In genomic region chr15:90877315-90877714, GRCh38 we compare ENCODE assay signal across 17 cellular contexts.
"Had no signal": no experiment of that assay in that cellular context is flagged by ENCODE, and none has a peak within 500 bp of the region (broad histone marks: within the 10 kb centered on the region; RNA-seq: fewer than 3 reads in every experiment).

No MANE protein-coding gene starts in this region.

- H3K27me3 Mint-ChIP-seq: naive thymus-derived CD8-positive, alpha-beta T cell; progenitor cell of endocrine pancreas; stimulated activated memory B cell treated with anti-CD40 and anti-IgM and Interleukin-4, amounts not matched to agents 10 μg/mL and 1 μg/mL and 100 μg/mL, for 72 hours had no signal

- H3K27ac ChIP-seq: breast epithelium, suprapubic skin, upper lobe of right lung had no signal

- H3K4me3 ChIP-seq: breast epithelium, suprapubic skin, upper lobe of right lung had no signal

- H3K4me3 Mint-ChIP-seq: naive thymus-derived CD8-positive, alpha-beta T cell; stimulated activated memory B cell treated with anti-CD40 and anti-IgM and Interleukin-4, amounts not matched to agents 10 μg/mL and 1 μg/mL and 100 μg/mL, for 72 hours had no signal

- DNase-seq: activated CD4-positive, alpha-beta T cell treated with anti-CD3 and anti-CD28 coated beads, Interleukin-2, amount 50 U/mL, for 48 hours; activated CD4-positive, CD25-positive, alpha-beta regulatory T cell; amygdala; effector CD4-positive, alpha-beta T cell; foreskin melanocyte; head of caudate nucleus; mammary epithelial cell; naive thymus-derived CD8-positive, alpha-beta T cell; occipital lobe; SK-N-SH; small intestine; upper lobe of right lung had no signal

- ATAC-seq: naive thymus-derived CD8-positive, alpha-beta T cell; right cardiac atrium; stimulated activated memory B cell treated with anti-CD40 and anti-IgM and Interleukin-4, amounts not matched to agents 10 μg/mL and 1 μg/mL and 100 μg/mL, for 72 hours; upper lobe of right lung had no signal

- H3K27ac Mint-ChIP-seq: progenitor cell of endocrine pancreas; stimulated activated memory B cell treated with anti-CD40 and anti-IgM and Interleukin-4, amounts not matched to agents 10 μg/mL and 1 μg/mL and 100 μg/mL, for 72 hours had no signal

- H3K27me3 ChIP-seq: breast epithelium, suprapubic skin, upper lobe of right lung had no signal

- H3K9me3 Mint-ChIP-seq: naive thymus-derived CD8-positive, alpha-beta T cell; stimulated activated memory B cell treated with anti-CD40 and anti-IgM and Interleukin-4, amounts not matched to agents 10 μg/mL and 1 μg/mL and 100 μg/mL, for 72 hours had no signal
